ENCODE assay signal across 9 cellular contexts in the genomic region with DNA sequence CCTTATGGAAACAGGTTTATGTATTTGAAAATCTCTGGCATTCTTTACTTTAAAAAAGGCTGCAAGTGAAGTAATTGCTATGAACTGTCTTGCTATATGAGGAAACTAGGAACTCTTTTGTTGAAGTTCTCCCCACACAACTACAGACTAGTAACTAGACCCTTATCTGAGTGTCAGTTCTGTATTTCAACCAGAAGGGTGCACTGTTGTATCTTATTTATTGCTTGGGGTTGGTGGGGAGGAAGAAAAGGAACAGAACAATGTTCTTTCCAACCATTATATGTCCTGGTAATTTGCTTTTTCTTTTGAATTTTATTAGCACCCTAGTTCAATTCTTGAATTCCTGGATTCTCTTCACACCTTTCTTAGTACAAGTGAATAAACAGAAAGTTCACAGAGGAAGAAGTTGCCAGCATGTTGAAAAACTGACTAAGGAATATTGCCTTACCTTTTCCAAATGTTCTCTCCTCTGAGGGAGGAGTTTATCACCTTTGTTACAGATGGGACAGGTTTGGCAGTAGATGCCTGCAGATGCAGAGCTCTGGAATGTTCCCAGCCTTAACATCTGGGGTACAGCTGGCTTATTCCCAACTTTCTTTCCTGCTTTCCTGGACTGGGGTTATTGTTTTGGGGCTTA.
DNase-seq lines count a peak whose midpoint lies in the region; ATAC-seq, FAIRE-seq and TF ChIP-seq lines count a peak whose summit lies in the region.
"Had no signal": no experiment of that assay in that cellular context is flagged by ENCODE, and none has a peak within 500 bp of the region (broad histone marks: within the 10 kb centered on the region; RNA-seq: fewer than 3 reads in every experiment).

No MANE protein-coding gene starts in this region.

- intact Hi-C loops in activated T-helper 2 cell treated with anti-CD3 and anti-CD28 coated beads, Interferon-gamma antibody, Interleukin-2, Interleukin-4, amounts not matched to agents 10 μg/mL and 5 μg/mL and 100 μg/mL, durations not matched to agents 14 hours and 24 hours and 36 hours (cut with micrococcal nuclease) = loop anchor here (1.0 to 10.0 kb wide), 5 partner anchors 75 to 645 kb away; no protein-coding TSS in a partner anchor

- peak; percentile 63 for TF ChIP-seq CTCF in astrocyte of the spinal cord (IDR thresholded peaks at IDR 0.05; ENCODE audit: low read depth, low read length)

- H3K27me3 Mint-ChIP-seq in stimulated activated naive CD8-positive, alpha-beta T cell treated with anti-CD3 and anti-CD28 coated beads, Interleukin-15, amount 100 ng/mL, for 72 hours = peaks cover 12% of the 10 kb centered on the region
- H3K27me3 Mint-ChIP-seq in activated T-helper 2 cell treated with anti-CD3 and anti-CD28 coated beads, Interferon-gamma antibody, Interleukin-2, Interleukin-4, amounts not matched to agents 10 μg/mL and 5 μg/mL and 100 μg/mL, durations not matched to agents 14 hours and 24 hours and 36 hours (ENCODE audit: low read depth) = peaks cover 12% of the 10 kb centered on the region

- peak; percentile 65 for DNase-seq in AG20443 (ENCODE audit: low spot score)
- DNase-seq in GM12891 (ENCODE audit: insufficient read length, low spot score) = peak; percentile 17
- peak; percentile 53 for DNase-seq in NCI-H2227 (lab: John Stamatoyannopoulos, UW; ENCODE audit: unreplicated experiment)
- peak; percentile 63 for DNase-seq in astrocyte of the spinal cord (ENCODE audit: low read depth, low spot score)
- peak; percentile 55 for DNase-seq in iPS-NIHi7 (ENCODE audit: extremely low spot score)
- no peak for DNase-seq in stimulated activated naive CD8-positive, alpha-beta T cell treated with anti-CD3 and anti-CD28 coated beads, Interleukin-15, amount 100 ng/mL, for 72 hours
- no peak for DNase-seq in activated T-helper 2 cell treated with anti-CD3 and anti-CD28 coated beads, Interferon-gamma antibody, Interleukin-2, Interleukin-4, amounts not matched to agents 10 μg/mL and 5 μg/mL and 100 μg/mL, durations not matched to agents 14 hours and 24 hours and 36 hours (ENCODE audit: low spot score)

- in situ Hi-C loops in astrocyte of the spinal cord (cut with HindIII; ENCODE audit: low sequenced_read_pairs) = no loop called here

- peak; percentile 84 for ATAC-seq in HG02981 (IDR thresholded peaks at IDR 0.05; ENCODE audit: unreplicated experiment)
- peak; percentile 77 for ATAC-seq in stimulated activated naive CD8-positive, alpha-beta T cell treated with anti-CD3 and anti-CD28 coated beads, Interleukin-15, amount 100 ng/mL, for 72 hours

- H3K27ac Mint-ChIP-seq in stimulated activated naive CD8-positive, alpha-beta T cell treated with anti-CD3 and anti-CD28 coated beads, Interleukin-15, amount 100 ng/mL, for 72 hours = peak overlapping the region in 1 of 2 donors; percentile 69
- H3K27ac Mint-ChIP-seq in activated T-helper 2 cell treated with anti-CD3 and anti-CD28 coated beads, Interferon-gamma antibody, Interleukin-2, Interleukin-4, amounts not matched to agents 10 μg/mL and 5 μg/mL and 100 μg/mL, durations not matched to agents 14 hours and 24 hours and 36 hours = no peak overlapping the region

- no peak for TF ChIP-seq POLR2A in GM12891 (IDR thresholded peaks at IDR 0.05; ENCODE audit: low read depth, low read length)

- H3K4me3 ChIP-seq in astrocyte of the spinal cord (ENCODE audit: low read depth, low read length) = no peak overlapping the region
- H3K4me3 ChIP-seq: skin epidermis had no signal

- no peaks in the 10 kb centered on the region for H3K36me3 Mint-ChIP-seq in activated T-helper 2 cell treated with anti-CD3 and anti-CD28 coated beads, Interferon-gamma antibody, Interleukin-2, Interleukin-4, amounts not matched to agents 10 μg/mL and 5 μg/mL and 100 μg/mL, durations not matched to agents 14 hours and 24 hours and 36 hours (ENCODE audit: low read depth)

- H3K4me3 Mint-ChIP-seq in stimulated activated naive CD8-positive, alpha-beta T cell treated with anti-CD3 and anti-CD28 coated beads, Interleukin-15, amount 100 ng/mL, for 72 hours = no peak overlapping the region
- no peak overlapping the region for H3K4me3 Mint-ChIP-seq in activated T-helper 2 cell treated with anti-CD3 and anti-CD28 coated beads, Interferon-gamma antibody, Interleukin-2, Interleukin-4, amounts not matched to agents 10 μg/mL and 5 μg/mL and 100 μg/mL, durations not matched to agents 14 hours and 24 hours and 36 hours (ENCODE audit: low read depth)

- FAIRE-seq in GM12891 (lab: Jason Lieb, UNC) = peak; percentile 90

- H3K4me1 Mint-ChIP-seq in stimulated activated naive CD8-positive, alpha-beta T cell treated with anti-CD3 and anti-CD28 coated beads, Interleukin-15, amount 100 ng/mL, for 72 hours = no peaks in the 10 kb centered on the region
- no peaks in the 10 kb centered on the region for H3K4me1 Mint-ChIP-seq in activated T-helper 2 cell treated with anti-CD3 and anti-CD28 coated beads, Interferon-gamma antibody, Interleukin-2, Interleukin-4, amounts not matched to agents 10 μg/mL and 5 μg/mL and 100 μg/mL, durations not matched to agents 14 hours and 24 hours and 36 hours (ENCODE audit: low read depth)

- no peaks in the 10 kb centered on the region for H3K9me3 Mint-ChIP-seq in stimulated activated naive CD8-positive, alpha-beta T cell treated with anti-CD3 and anti-CD28 coated beads, Interleukin-15, amount 100 ng/mL, for 72 hours
- H3K9me3 Mint-ChIP-seq in activated T-helper 2 cell treated with anti-CD3 and anti-CD28 coated beads, Interferon-gamma antibody, Interleukin-2, Interleukin-4, amounts not matched to agents 10 μg/mL and 5 μg/mL and 100 μg/mL, durations not matched to agents 14 hours and 24 hours and 36 hours = no peaks in the 10 kb centered on the region

TF ChIP-seq in GM12891, 5 proteins besides CTCF, POLR2A, EP300 and RAD21:
- no peak for TF ChIP-seq TAF1 (IDR thresholded peaks at IDR 0.05; ENCODE audit: low read depth, low read length)
- TF ChIP-seq PAX5 (IDR thresholded peaks at IDR 0.05; ENCODE audit: insufficient read depth, low read length, severe bottlenecking) = no peak
- TF ChIP-seq POU2F2 (IDR thresholded peaks at IDR 0.05; ENCODE audit: low read depth, low read length) = no peak
- TF ChIP-seq POLR2AphosphoS5 (IDR thresholded peaks at IDR 0.05; ENCODE audit: low read depth, low read length) = no peak
- no peak for TF ChIP-seq SPI1 (IDR thresholded peaks at IDR 0.05; ENCODE audit: low read depth, low read length)

Comparison
In these comparisons a context has a peak if more than half of its experiments do, and no peak if none do; other contexts are left out.
1. DNase-seq: peak in AG20443 (single experiment), GM12891 (single experiment), NCI-H2227 (single experiment), astrocyte of the spinal cord (single experiment) and iPS-NIHi7 (single experiment); none in stimulated activated naive CD8-positive, alpha-beta T cell treated with anti-CD3 and anti-CD28 coated beads, Interleukin-15, amount 100 ng/mL, for 72 hours (0 of 2) and activated T-helper 2 cell treated with anti-CD3 and anti-CD28 coated beads, Interferon-gamma antibody, Interleukin-2, Interleukin-4, amounts not matched to agents 10 μg/mL and 5 μg/mL and 100 μg/mL, durations not matched to agents 14 hours and 24 hours and 36 hours (single experiment).